Comparison of ENCODE assay signal across 8 cellular contexts in the genomic region with DNA sequence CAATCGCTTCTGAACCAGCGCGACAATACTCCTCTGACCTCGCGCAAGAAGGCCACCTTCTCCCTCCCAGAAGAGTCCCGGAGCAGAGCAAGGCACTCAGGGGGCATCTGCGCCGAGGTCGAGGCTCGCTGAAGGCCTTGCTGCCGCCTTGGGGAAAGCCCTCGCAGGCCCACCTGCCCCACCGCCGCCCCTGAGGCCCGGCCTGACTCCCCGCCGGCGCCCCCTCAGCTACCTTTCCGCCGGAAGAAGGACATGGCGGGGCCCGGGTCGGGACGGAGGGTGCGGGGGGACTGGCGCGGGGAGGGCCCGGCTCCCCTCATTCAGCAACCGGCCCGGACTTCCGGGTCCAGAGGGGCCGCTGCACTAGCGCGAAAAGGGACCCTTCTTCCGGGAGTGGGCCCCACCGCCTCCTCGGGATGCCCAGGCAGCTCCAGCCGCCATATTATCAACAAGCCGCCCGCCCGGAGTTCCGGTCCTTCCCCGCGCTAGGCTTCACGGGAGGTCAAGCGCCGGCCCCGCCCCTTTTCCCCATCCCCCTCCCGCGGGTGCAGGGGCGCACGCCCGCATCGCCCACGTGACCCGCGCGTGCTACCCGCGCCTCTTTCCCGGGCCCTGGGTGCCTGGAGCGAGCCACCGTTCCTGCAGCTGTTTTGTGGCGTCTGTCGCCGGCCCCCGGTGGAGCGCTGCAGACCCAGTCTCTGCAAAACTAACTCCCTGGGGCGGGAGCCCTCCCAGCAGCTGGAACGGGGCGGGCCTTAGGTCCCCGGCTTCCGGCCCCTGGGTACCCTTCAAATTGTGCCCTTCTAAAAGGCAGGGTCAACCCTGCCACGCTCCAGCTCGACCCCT. TPM values are rescaled to one million over a fixed set of nuclear protein-coding genes. Genes with fewer than 3 reads are reported as not detected.
DNase-seq lines count a peak whose midpoint lies in the region; ATAC-seq and TF ChIP-seq lines count a peak whose summit lies in the region.

A gene with protein sequence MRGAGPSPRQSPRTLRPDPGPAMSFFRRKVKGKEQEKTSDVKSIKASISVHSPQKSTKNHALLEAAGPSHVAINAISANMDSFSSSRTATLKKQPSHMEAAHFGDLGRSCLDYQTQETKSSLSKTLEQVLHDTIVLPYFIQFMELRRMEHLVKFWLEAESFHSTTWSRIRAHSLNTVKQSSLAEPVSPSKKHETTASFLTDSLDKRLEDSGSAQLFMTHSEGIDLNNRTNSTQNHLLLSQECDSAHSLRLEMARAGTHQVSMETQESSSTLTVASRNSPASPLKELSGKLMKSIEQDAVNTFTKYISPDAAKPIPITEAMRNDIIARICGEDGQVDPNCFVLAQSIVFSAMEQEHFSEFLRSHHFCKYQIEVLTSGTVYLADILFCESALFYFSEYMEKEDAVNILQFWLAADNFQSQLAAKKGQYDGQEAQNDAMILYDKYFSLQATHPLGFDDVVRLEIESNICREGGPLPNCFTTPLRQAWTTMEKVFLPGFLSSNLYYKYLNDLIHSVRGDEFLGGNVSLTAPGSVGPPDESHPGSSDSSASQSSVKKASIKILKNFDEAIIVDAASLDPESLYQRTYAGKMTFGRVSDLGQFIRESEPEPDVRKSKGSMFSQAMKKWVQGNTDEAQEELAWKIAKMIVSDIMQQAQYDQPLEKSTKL (minus strand): TSS at position 469 of the 846 bp plus-strand sequence. CDS start 149 bp downstream, at position 320.

- H3K9me3 ChIP-seq in Panc1 (ENCODE audit: control insufficient read depth, insufficient read depth, low read depth, low read length) (no peaks in the 10 kb centered on the region), fibroblast of lung (ENCODE audit: control insufficient read depth, insufficient read depth, low read depth, low read length) (no peaks in the 10 kb centered on the region)

- H3K36me3 Mint-ChIP-seq in naive thymus-derived CD8-positive, alpha-beta T cell: peaks cover 0 to 30% (median 0%) of the 10 kb centered on the region in 3 donors

- peaks cover 49% of the 10 kb centered on the region for H3K79me2 ChIP-seq in fibroblast of lung (ENCODE audit: control insufficient read depth, insufficient read depth, low read length)

- H3K27ac ChIP-seq in Panc1 (ENCODE audit: low read length) (peak within 1 kb of the TSS; percentile 94), fibroblast of lung (ENCODE audit: insufficient read depth, low read length) (peak within 1 kb of the TSS; percentile 91)

- peak; percentile 65 for DNase-seq in DMS79 (lab: John Stamatoyannopoulos, UW)
- peak; percentile 89 for DNase-seq in KBM-7
- DNase-seq in Panc1 (ENCODE audit: low read depth, low spot score): no peak
- DNase-seq in activated T-helper 1 cell treated with Interleukin-2 at 50 U/mL for 16 hours (ENCODE audit: low read depth): peak; percentile 85
- peak; percentile 72 to 83 for DNase-seq in fibroblast of lung (ENCODE audit: low read depth in 2 of 2)
- DNase-seq in naive thymus-derived CD8-positive, alpha-beta T cell: peak; percentile 84 to 95 (median 88)
- DNase-seq in stimulated activated naive CD4-positive, alpha-beta T cell (lab: John Stamatoyannopoulos, UW): peak; percentile 75 to 88 (median 85)

- H3K4me2 ChIP-seq in fibroblast of lung (ENCODE audit: extremely low read depth, insufficient read depth, low read length): peak within 1 kb of the TSS; percentile 97

- H3K27me3 ChIP-seq in Panc1 (ENCODE audit: control insufficient read depth, insufficient read depth, low read length) (no peaks in the 10 kb centered on the region), fibroblast of lung (ENCODE audit: control insufficient read depth, insufficient read depth, low read length) (no peaks in the 10 kb centered on the region)

- peak within 1 kb of the TSS; percentile 93 to 98 (median 97) for H3K27ac Mint-ChIP-seq in naive thymus-derived CD8-positive, alpha-beta T cell

- H3K27me3 Mint-ChIP-seq in naive thymus-derived CD8-positive, alpha-beta T cell: no peaks in the 10 kb centered on the region

- H4K20me1 ChIP-seq in fibroblast of lung (ENCODE audit: control insufficient read depth, extremely low read depth, insufficient read depth, low read length): peaks cover 2% of the 10 kb centered on the region

- H3K4me3 ChIP-seq in Panc1 (ENCODE audit: low read depth in 2 of 2, low read length in 2 of 2) (peak within 1 kb of the TSS; percentile 88 to 93), fibroblast of lung (replicated peaks in 1 of 4; ENCODE audit: control extremely low read depth in 1 of 4, insufficient read depth in 1 of 4, low read depth in 3 of 4, low read length in 4 of 4) (peak within 1 kb of the TSS; percentile 88 to 99 (median 93))

- H3K9ac ChIP-seq in fibroblast of lung (ENCODE audit: insufficient read depth, low read length): peak within 1 kb of the TSS; percentile 89

- in situ Hi-C loops in KBM-7 (cut with MboI; ENCODE audit: low pct_unique_long_range_greater_than_20kb, low sequenced_read_pairs) (no loop called here), Panc1 (cut with HindIII; ENCODE audit: low pct_unique_long_range_greater_than_20kb, low sequenced_read_pairs) (no loop called here)

- H3K4me3 Mint-ChIP-seq in naive thymus-derived CD8-positive, alpha-beta T cell: peak within 1 kb of the TSS; percentile 95 to 99 (median 97)

- H3K4me1 ChIP-seq in Panc1 (ENCODE audit: control insufficient read depth, insufficient read depth, low read length) (no peaks in the 10 kb centered on the region; the same call in 1 of the 2 replicates), fibroblast of lung (ENCODE audit: control insufficient read depth, extremely low read depth, insufficient read depth, low read length) (peaks cover 4% of the 10 kb centered on the region)

- ATAC-seq in GM21717 (IDR thresholded peaks at IDR 0.05; ENCODE audit: unreplicated experiment) (peak; percentile 81), Panc1 (peak; percentile 97)
- ATAC-seq in naive thymus-derived CD8-positive, alpha-beta T cell: peak; percentile 79 to 83

- peaks cover 13 to 63% (median 47%) of the 10 kb centered on the region in 4 donors for H3K4me1 Mint-ChIP-seq in naive thymus-derived CD8-positive, alpha-beta T cell

- peak within 1 kb of the TSS; percentile 93 for H2AFZ ChIP-seq in fibroblast of lung (ENCODE audit: low read length)

- TF ChIP-seq CTCF in Panc1 (IDR thresholded peaks at IDR 0.05) (no peak), fibroblast of lung (conservative IDR thresholded peaks at IDR 0.05 in 1 of 2, IDR thresholded peaks at IDR 0.05 in 1 of 2; ENCODE audit: low read depth in 1 of 2, low read length in 2 of 2) (no peak)

- no peaks in the 10 kb centered on the region for H3K9me3 Mint-ChIP-seq in naive thymus-derived CD8-positive, alpha-beta T cell

- BruUV-seq in Panc1 (replicated peaks; lab: Mats Ljungman, UMichigan): no TSS peak

- H3K36me3 ChIP-seq in Panc1 (ENCODE audit: control insufficient read depth, insufficient read depth, low read length) (peaks cover 4% of the 10 kb centered on the region; the same call in 1 of the 2 replicates), fibroblast of lung (ENCODE audit: control insufficient read depth, insufficient read depth, low read length) (no peaks in the 10 kb centered on the region)

- POLR2A ChIA-PET in Panc1 (lab: Charles Lee): interaction anchor here (0.5 to 0.7 kb wide), 4 partner anchors 42 to 229 kb away, joined by 3 to 5 read pairs (median 4); no protein-coding TSS in a partner anchor
- POLR2A ChIA-PET in naive thymus-derived CD8-positive, alpha-beta T cell (lab: Charles Lee): interaction anchor here (0.6 to 2.9 kb wide), 15 partner anchors 9 to 599 kb away, joined by 3 to 19 read pairs (median 5); a partner anchor contains a TSS

- CTCF ChIA-PET in Panc1 (lab: Charles Lee): no interaction called here

- intact Hi-C loops in Panc1 (cut with micrococcal nuclease; ENCODE audit: unreplicated experiment): no loop called here

RNA-seq across cellular contexts. Expression of the gene that starts here (rescaled TPM):
- total RNA-seq in Panc1 (2021; ENCODE audit: unreplicated experiment) (24.6 TPM), fibroblast of lung (23.9 and 29.2 TPM in 2 replicates)
- polyA plus RNA-seq in Panc1 (2012; ENCODE audit: insufficient read length): 11.7 TPM
- polyA plus RNA-seq in fibroblast of lung: 16.9 and 19.0 TPM in 2 replicates
- 9.9 and 11.4 TPM in 2 replicates for polyA plus RNA-seq in fibroblast of lung (2012)
- polyA minus RNA-seq in fibroblast of lung (ENCODE audit: low replicate concordance): 6.6 and 11.1 TPM in 2 replicates
- 10 to 100 TPM; 70.7 to 71.9 TPM for total RNA-seq in naive thymus-derived CD8-positive, alpha-beta T cell
- polyA plus RNA-seq in naive thymus-derived CD8-positive, alpha-beta T cell: 10 to 100 TPM; 15.3 to 28.5 (median 17.5) TPM
